In the genomic region with DNA sequence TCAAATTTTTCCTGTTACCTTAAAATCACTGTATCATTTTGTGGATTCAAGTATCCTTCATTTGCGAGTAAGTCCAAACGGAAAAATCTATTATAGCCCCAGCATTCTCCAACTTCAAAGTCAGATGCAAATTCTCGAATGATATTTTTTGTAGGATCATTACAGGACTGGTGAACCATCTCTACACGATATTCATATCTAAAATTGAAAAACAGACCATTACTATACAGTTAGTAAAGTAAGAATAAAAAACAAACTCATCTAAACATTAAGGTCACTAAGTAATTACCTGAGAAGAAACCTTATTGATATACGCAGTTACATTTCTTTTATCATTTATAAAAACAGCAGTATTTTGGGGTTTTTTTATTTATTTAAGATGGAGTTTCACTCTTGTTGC, we compare ENCODE assay signal across 8 cellular contexts.
"Had no signal": no experiment of that assay in that cellular context is flagged by ENCODE, and none has a peak within 500 bp of the region (broad histone marks: within the 10 kb centered on the region; RNA-seq: fewer than 3 reads in every experiment).

No MANE protein-coding gene starts in this region.

- H3K27ac Mint-ChIP-seq: IgD-negative memory B cell had no signal

- H3K4me1 Mint-ChIP-seq: IgD-negative memory B cell had no signal

- ATAC-seq: HepG2, K562 had no signal

- H3K4me3 ChIP-seq: K562 had no signal

- H3K9ac ChIP-seq: KMS-11 had no signal

- H3K27me3 Mint-ChIP-seq: IgD-negative memory B cell had no signal

- H3K27ac ChIP-seq: HL-60, KMS-11 had no signal

- H3K9me3 Mint-ChIP-seq: IgD-negative memory B cell had no signal

- H3K4me2 ChIP-seq: KMS-11 had no signal

- FAIRE-seq: HepG2, K562 had no signal

- H3K4me3 Mint-ChIP-seq: IgD-negative memory B cell had no signal

- DNase-seq: IMR-90, KBM-7, KG1 had no signal
